Comparison of ENCODE assay signal across 24 cellular contexts in the genomic region with DNA sequence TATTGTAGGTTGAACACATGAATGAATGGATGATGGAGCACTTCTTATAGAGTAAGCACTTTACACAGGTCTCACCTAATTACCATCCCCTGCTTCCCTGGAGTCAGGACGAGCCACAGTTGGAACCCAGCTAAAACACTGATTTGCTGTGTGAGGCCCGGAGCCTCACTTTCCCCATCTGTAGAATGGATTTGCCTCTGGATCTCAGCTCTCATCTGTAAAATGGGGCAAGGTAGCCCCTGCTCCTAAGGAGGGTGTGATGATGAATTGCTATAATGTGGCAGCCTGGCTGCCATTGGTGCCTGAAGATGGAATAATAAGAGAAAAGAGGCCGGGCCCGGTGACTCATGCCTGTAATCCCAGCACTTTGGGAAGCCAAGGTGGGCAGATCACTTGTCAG. TPM values are rescaled to one million over a fixed set of nuclear protein-coding genes. Genes with fewer than 3 reads are reported as not detected.
DNase-seq lines count a peak whose midpoint lies in the region; ATAC-seq, FAIRE-seq and TF ChIP-seq lines count a peak whose summit lies in the region.
"Had no signal": no experiment of that assay in that cellular context is flagged by ENCODE, and none has a peak within 500 bp of the region (broad histone marks: within the 10 kb centered on the region; RNA-seq: fewer than 3 reads in every experiment).

No MANE protein-coding gene starts in this region.

- intact Hi-C loops in CD4-positive, alpha-beta memory T cell (cut with micrococcal nuclease), result no loop called here

- no peak for TF ChIP-seq CTCF in HEK293 (tag by site-specific recombination; IDR thresholded peaks at IDR 0.05)
- no peak for TF ChIP-seq CTCF in osteoblast (IDR thresholded peaks at IDR 0.05; ENCODE audit: extremely low read depth, low read depth, low read length)
- TF ChIP-seq CTCF in endodermal cell (conservative IDR thresholded peaks at IDR 0.05), result no peak

- no peak for ATAC-seq in central memory CD8-positive, alpha-beta T cell (replicated peaks; ENCODE audit: extremely low read depth, poor library complexity, severe bottlenecking)
- ATAC-seq: activated naive CD8-positive, alpha-beta T cell treated with anti-CD3 and anti-CD28 coated beads, Interleukin-2, amount 50 U/mL, for 24 hours had no signal

- H4K20me1 ChIP-seq in osteoblast (ENCODE audit: insufficient read depth, low read length), result no peaks in the 10 kb centered on the region

- no peaks in the 10 kb centered on the region for H3K36me3 Mint-ChIP-seq in CD4-positive, alpha-beta memory T cell
- H3K36me3 Mint-ChIP-seq in central memory CD8-positive, alpha-beta T cell (ENCODE audit: insufficient read depth), result peaks cover 1% of the 10 kb centered on the region
- no peaks in the 10 kb centered on the region for H3K36me3 Mint-ChIP-seq in endodermal cell (ENCODE audit: low read depth)

- no peak overlapping the region for H2AFZ ChIP-seq in osteoblast (ENCODE audit: low read length)

- H3K9me3 Mint-ChIP-seq in CD4-positive, alpha-beta memory T cell, result peaks cover 0 to 4% (median under 1%) of the 10 kb centered on the region in 8 donors
- no peaks in the 10 kb centered on the region for H3K9me3 Mint-ChIP-seq in central memory CD8-positive, alpha-beta T cell
- peaks cover 7% of the 10 kb centered on the region for H3K9me3 Mint-ChIP-seq in endodermal cell
- H3K9me3 Mint-ChIP-seq: activated naive CD8-positive, alpha-beta T cell treated with anti-CD3 and anti-CD28 coated beads, Interleukin-2, amount 50 U/mL, for 24 hours had no signal

- FAIRE-seq in H54 (lab: Jason Lieb, UNC), result no peak
- FAIRE-seq: GM12891, small intestine had no signal

- H3K27ac Mint-ChIP-seq in CD4-positive, alpha-beta memory T cell, result no peak overlapping the region
- H3K27ac Mint-ChIP-seq in central memory CD8-positive, alpha-beta T cell (ENCODE audit: low read depth), result no peak overlapping the region
- H3K27ac Mint-ChIP-seq in endodermal cell, result no peak overlapping the region
- H3K27ac Mint-ChIP-seq: activated naive CD8-positive, alpha-beta T cell treated with anti-CD3 and anti-CD28 coated beads, Interleukin-2, amount 50 U/mL, for 24 hours had no signal

- H3K9me3 ChIP-seq in CD4-positive, alpha-beta memory T cell (ENCODE audit: control insufficient read depth in 1 of 2, low read length in 2 of 2), result no peaks in the 10 kb centered on the region
- H3K9me3 ChIP-seq in HEK293 (ENCODE audit: control insufficient read depth, insufficient read depth, low read depth, low read length), result no peaks in the 10 kb centered on the region
- H3K9me3 ChIP-seq in osteoblast (ENCODE audit: low read depth, low read length), result no peaks in the 10 kb centered on the region
- H3K9me3 ChIP-seq in endodermal cell (ENCODE audit: control insufficient read depth, low read length), result peaks cover 3% of the 10 kb centered on the region
- H3K9me3 ChIP-seq: BLaER1 treated with 17β-estradiol and CSF1 and Interleukin-3, amounts not matched to agents 10 nM and 100 nM; tibial nerve had no signal

- POLR2A ChIA-PET in CD4-positive, alpha-beta memory T cell (lab: Charles Lee; ENCODE audit: partially characterized antibody), result no interaction called here
- POLR2A ChIA-PET in HEK293 (lab: Yijun Ruan, JAX), result no interaction called here

- H3K4me3 Mint-ChIP-seq in CD4-positive, alpha-beta memory T cell, result peak overlapping the region; percentile 12 to 81 (median 64)
- H3K4me3 Mint-ChIP-seq in central memory CD8-positive, alpha-beta T cell, result peak overlapping the region; percentile 59
- no peak overlapping the region for H3K4me3 Mint-ChIP-seq in endodermal cell
- H3K4me3 Mint-ChIP-seq: activated naive CD8-positive, alpha-beta T cell treated with anti-CD3 and anti-CD28 coated beads, Interleukin-2, amount 50 U/mL, for 24 hours had no signal

- no peak overlapping the region for H3K4me3 ChIP-seq in CD4-positive, alpha-beta memory T cell (ENCODE audit: low read length in 2 of 2)
- H3K4me3 ChIP-seq in HEK293 (ENCODE audit: low read depth, low read length) (no peak overlapping the region), osteoblast (ENCODE audit: insufficient read depth, low read length) (no peak overlapping the region), endodermal cell (ENCODE audit: low read length) (no peak overlapping the region)
- H3K4me3 ChIP-seq: BLaER1 treated with 17β-estradiol and CSF1 and Interleukin-3, amounts not matched to agents 10 nM and 100 nM; tibial nerve had no signal

- H3K4me2 ChIP-seq in osteoblast (ENCODE audit: insufficient read depth, low read length), result no peak overlapping the region
- H3K4me2 ChIP-seq: BLaER1 treated with 17β-estradiol and CSF1 and Interleukin-3, amounts not matched to agents 10 nM and 100 nM had no signal

- H3K4me1 Mint-ChIP-seq in CD4-positive, alpha-beta memory T cell, result peaks cover 4 to 19% (median 9%) of the 10 kb centered on the region in 4 donors
- H3K4me1 Mint-ChIP-seq in central memory CD8-positive, alpha-beta T cell, result peaks cover 12% of the 10 kb centered on the region
- peaks cover 25% of the 10 kb centered on the region for H3K4me1 Mint-ChIP-seq in endodermal cell

- H3K36me3 ChIP-seq in CD4-positive, alpha-beta memory T cell (ENCODE audit: insufficient read depth, low read length), result no peaks in the 10 kb centered on the region
- H3K36me3 ChIP-seq in HEK293 (ENCODE audit: control insufficient read depth in 2 of 2, insufficient read depth in 1 of 2, low read length in 2 of 2) (no peaks in the 10 kb centered on the region), osteoblast (ENCODE audit: insufficient read depth, low read length) (no peaks in the 10 kb centered on the region), endodermal cell (ENCODE audit: control insufficient read depth, insufficient read depth, low read length) (no peaks in the 10 kb centered on the region)
- H3K36me3 ChIP-seq: BLaER1 treated with 17β-estradiol and CSF1 and Interleukin-3, amounts not matched to agents 10 nM and 100 nM; tibial nerve had no signal

- H3K27me3 Mint-ChIP-seq in CD4-positive, alpha-beta memory T cell, result peaks cover 33 to 38% of the 10 kb centered on the region in 2 donors
- peaks cover 62% of the 10 kb centered on the region for H3K27me3 Mint-ChIP-seq in central memory CD8-positive, alpha-beta T cell
- peaks cover 38% of the 10 kb centered on the region for H3K27me3 Mint-ChIP-seq in endodermal cell (ENCODE audit: insufficient read depth)

- H3K4me1 ChIP-seq in CD4-positive, alpha-beta memory T cell (ENCODE audit: insufficient read depth, low read length), result peaks cover 12% of the 10 kb centered on the region
- peaks cover 4% of the 10 kb centered on the region; the same call in 1 of the 2 replicates for H3K4me1 ChIP-seq in HEK293 (ENCODE audit: control insufficient read depth, insufficient read depth, low read length)
- H3K4me1 ChIP-seq in osteoblast (ENCODE audit: insufficient read depth, low read length), result peaks cover 10% of the 10 kb centered on the region
- H3K4me1 ChIP-seq in endodermal cell (ENCODE audit: control insufficient read depth, insufficient read depth, low read length), result peaks cover 8% of the 10 kb centered on the region

- no peak for TF ChIP-seq POLR2A in H54 (IDR thresholded peaks at IDR 0.05; ENCODE audit: low read depth, low read length)

- WGBS in endodermal cell (ENCODE audit: insufficient coverage in 1 of 2, insufficient read length in 1 of 2), 2 experiments, result 82 to 100% methylated on average over 1 to 4 of the region's 4 CpGs

- no peaks in the 10 kb centered on the region for H3K79me2 ChIP-seq in osteoblast (ENCODE audit: insufficient read depth, low read length)

- CTCF ChIA-PET in CD4-positive, alpha-beta memory T cell (lab: Charles Lee; ENCODE audit: partially characterized antibody), result no interaction called here
- CTCF ChIA-PET in HEK293 (lab: Yijun Ruan, JAX), result no interaction called here

- no peak overlapping the region for H3K27ac ChIP-seq in CD4-positive, alpha-beta memory T cell (ENCODE audit: low read depth, low read length)
- no peak overlapping the region for H3K27ac ChIP-seq in HEK293 (ENCODE audit: extremely low read depth, low read depth, low read length)
- no peak overlapping the region for H3K27ac ChIP-seq in osteoblast (ENCODE audit: low read depth, low read length)
- H3K27ac ChIP-seq in endodermal cell (ENCODE audit: low read depth, low read length), result no peak overlapping the region
- H3K27ac ChIP-seq: BLaER1 treated with 17β-estradiol and CSF1 and Interleukin-3, amounts not matched to agents 10 nM and 100 nM; tibial nerve had no signal

- no peak for DNase-seq in CD4-positive, alpha-beta memory T cell
- no peak for DNase-seq in central memory CD8-positive, alpha-beta T cell (ENCODE audit: low spot score in 2 of 2)
- DNase-seq in osteoblast (ENCODE audit: insufficient read length, low spot score, missing footprints) (peak; percentile 80), nucleus accumbens (lab: John Stamatoyannopoulos, UW) (no peak), endodermal cell (no peak), H54 (ENCODE audit: insufficient read length, low spot score) (no peak)
- DNase-seq: activated CD8-positive, alpha-beta memory T cell treated with anti-CD3 and anti-CD28 coated beads, Interleukin-2, amount 50 U/mL, for 4 hours; activated effector memory CD4-positive, alpha-beta T cell treated with Interleukin-2 at 50 U/mL for 16 hours; activated naive CD8-positive, alpha-beta T cell treated with anti-CD3 and anti-CD28 coated beads, Interleukin-2, amount 50 U/mL, for 24 hours; cerebellar nuclear complex; Kasumi-1; NCI-H187; NCI-H2171 treated with DMSO at 0.1 percent for 48 hours; NCI-H524 treated with DMSO at 0.1 percent for 48 hours; retina; SHP77; small intestine; stimulated activated CD4-positive, alpha-beta T cell treated with anti-CD3 and anti-CD28 coated beads, Interleukin-1b, Interleukin-23, amount 100 ng/mL, for 48 hours; stimulated activated CD8-positive, alpha-beta memory T cell treated with anti-CD3 and anti-CD28 coated beads, Interleukin-4, amount 100 ng/mL, for 48 hours; T-helper 9 cell had no signal

- H3K27me3 ChIP-seq in CD4-positive, alpha-beta memory T cell (ENCODE audit: insufficient read depth, low read length), result peaks cover 13% of the 10 kb centered on the region
- H3K27me3 ChIP-seq in osteoblast (ENCODE audit: insufficient read depth, low read length), result peaks cover 30% of the 10 kb centered on the region
- H3K27me3 ChIP-seq in endodermal cell (ENCODE audit: control insufficient read depth, insufficient read depth, low read length, poor library complexity, severe bottlenecking), result peaks cover 11% of the 10 kb centered on the region

- no peak overlapping the region for H3K9ac ChIP-seq in endodermal cell (ENCODE audit: extremely low read depth, low read length, poor library complexity, severe bottlenecking)
- H3K9ac ChIP-seq: BLaER1 treated with 17β-estradiol and CSF1 and Interleukin-3, amounts not matched to agents 10 nM and 100 nM had no signal

TF ChIP-seq in HEK293, 187 proteins besides CTCF, POLR2A, EP300 and RAD21 (continues in another document):
- TF ChIP-seq ZNF114 (tag by site-specific recombination; IDR thresholded peaks at IDR 0.05) (no peak), ZBTB1 (tag by site-specific recombination; IDR thresholded peaks at IDR 0.05) (no peak), ZNF146 (tag by site-specific recombination; IDR thresholded peaks at IDR 0.05) (no peak)

RNA-seq across cellular contexts. Expression of a gene that starts 1.4 kb away (rescaled TPM):
- under 1 TPM; 0.20 to 0.30 TPM for total RNA-seq in CD4-positive, alpha-beta memory T cell
- under 1 TPM in 1 of 2 donors, not detected in 1; 0.26 TPM for polyA plus RNA-seq in CD4-positive, alpha-beta memory T cell
- 218 and 227 TPM in 2 replicates for total RNA-seq in osteoblast
- 100 to 1,000 TPM; 226 to 248 TPM for total RNA-seq in endodermal cell
- 178 TPM for polyA plus RNA-seq in endodermal cell (2013, experiment 1 of 2)
- polyA plus RNA-seq in endodermal cell (2013, experiment 2 of 2), result 175 TPM

Comparison
In these comparisons a context has a peak if more than half of its experiments do, and no peak if none do; other contexts are left out.
1. RNA of a gene that starts 1.4 kb away (total RNA-seq): 226 to 248 TPM in endodermal cell and 218 to 227 TPM in osteoblast; 0.20 to 0.30 TPM in CD4-positive, alpha-beta memory T cell; every median in the first group is over 100 times any median in the second.